1 cellular context compared by ENCODE assay signal in genomic region chr12:51036165-51036765, GRCh38.
A peak's percentile ranks its signal among the peaks of the same experiment; 100 is the strongest.
TF ChIP-seq lines count a peak whose summit lies in the region.

No MANE protein-coding gene starts in this region.

TF ChIP-seq in HepG2, 621 proteins besides CTCF, POLR2A, EP300 and RAD21 (continued from another document):
- TF ChIP-seq FUBP1 (CRISPR knock-in tag; IDR thresholded peaks at IDR 0.05; ENCODE audit: borderline replicate concordance) (no peak), SOX5 (CRISPR knock-in tag; IDR thresholded peaks at IDR 0.05; ENCODE audit: borderline replicate concordance) (peak; percentile 12; the same call in 1 of the 2 replicates), ATF6 (CRISPR knock-in tag; conservative IDR thresholded peaks at IDR 0.05) (no peak), TCF12 (IDR thresholded peaks at IDR 0.05) (no peak), TCF12 (CRISPR knock-in tag; IDR thresholded peaks at IDR 0.05) (no peak), PLRG1 (conservative IDR thresholded peaks at IDR 0.05) (no peak), ZNF607 (CRISPR knock-in tag; IDR thresholded peaks at IDR 0.05; ENCODE audit: borderline replicate concordance) (no peak), ONECUT2 (CRISPR knock-in tag; IDR thresholded peaks at IDR 0.05) (no peak), KMT2B (CRISPR knock-in tag; IDR thresholded peaks at IDR 0.05) (no peak), MED1 (CRISPR knock-in tag; IDR thresholded peaks at IDR 0.05) (0 out of 2 replicates have a peak, but pooled peaks have one; percentile 15), HOXD1 (CRISPR knock-in tag; IDR thresholded peaks at IDR 0.05) (peak; percentile 48; the same call in 1 of the 2 replicates), ZNF44 (CRISPR knock-in tag; IDR thresholded peaks at IDR 0.05) (no peak), THAP11 (CRISPR knock-in tag; IDR thresholded peaks at IDR 0.05) (no peak), SALL2 (CRISPR knock-in tag; IDR thresholded peaks at IDR 0.05) (no peak), ZNF530 (CRISPR knock-in tag; IDR thresholded peaks at IDR 0.05; ENCODE audit: low read depth) (no peak), MIER3 (CRISPR knock-in tag; IDR thresholded peaks at IDR 0.05; ENCODE audit: borderline replicate concordance) (no peak), ZNF124 (CRISPR knock-in tag; IDR thresholded peaks at IDR 0.05) (no peak), MXI1 (IDR thresholded peaks at IDR 0.05; ENCODE audit: borderline replicate concordance, low read depth, low read length) (no peak), ZHX2 (IDR thresholded peaks at IDR 0.05; ENCODE audit: low read depth) (no peak), ZHX2 (CRISPR knock-in tag; IDR thresholded peaks at IDR 0.05; ENCODE audit: borderline replicate concordance) (no peak), TGIF2 (CRISPR knock-in tag; IDR thresholded peaks at IDR 0.05) (no peak), MTERF4 (CRISPR knock-in tag; IDR thresholded peaks at IDR 0.05) (no peak)
- TF ChIP-seq, protein P1, sequence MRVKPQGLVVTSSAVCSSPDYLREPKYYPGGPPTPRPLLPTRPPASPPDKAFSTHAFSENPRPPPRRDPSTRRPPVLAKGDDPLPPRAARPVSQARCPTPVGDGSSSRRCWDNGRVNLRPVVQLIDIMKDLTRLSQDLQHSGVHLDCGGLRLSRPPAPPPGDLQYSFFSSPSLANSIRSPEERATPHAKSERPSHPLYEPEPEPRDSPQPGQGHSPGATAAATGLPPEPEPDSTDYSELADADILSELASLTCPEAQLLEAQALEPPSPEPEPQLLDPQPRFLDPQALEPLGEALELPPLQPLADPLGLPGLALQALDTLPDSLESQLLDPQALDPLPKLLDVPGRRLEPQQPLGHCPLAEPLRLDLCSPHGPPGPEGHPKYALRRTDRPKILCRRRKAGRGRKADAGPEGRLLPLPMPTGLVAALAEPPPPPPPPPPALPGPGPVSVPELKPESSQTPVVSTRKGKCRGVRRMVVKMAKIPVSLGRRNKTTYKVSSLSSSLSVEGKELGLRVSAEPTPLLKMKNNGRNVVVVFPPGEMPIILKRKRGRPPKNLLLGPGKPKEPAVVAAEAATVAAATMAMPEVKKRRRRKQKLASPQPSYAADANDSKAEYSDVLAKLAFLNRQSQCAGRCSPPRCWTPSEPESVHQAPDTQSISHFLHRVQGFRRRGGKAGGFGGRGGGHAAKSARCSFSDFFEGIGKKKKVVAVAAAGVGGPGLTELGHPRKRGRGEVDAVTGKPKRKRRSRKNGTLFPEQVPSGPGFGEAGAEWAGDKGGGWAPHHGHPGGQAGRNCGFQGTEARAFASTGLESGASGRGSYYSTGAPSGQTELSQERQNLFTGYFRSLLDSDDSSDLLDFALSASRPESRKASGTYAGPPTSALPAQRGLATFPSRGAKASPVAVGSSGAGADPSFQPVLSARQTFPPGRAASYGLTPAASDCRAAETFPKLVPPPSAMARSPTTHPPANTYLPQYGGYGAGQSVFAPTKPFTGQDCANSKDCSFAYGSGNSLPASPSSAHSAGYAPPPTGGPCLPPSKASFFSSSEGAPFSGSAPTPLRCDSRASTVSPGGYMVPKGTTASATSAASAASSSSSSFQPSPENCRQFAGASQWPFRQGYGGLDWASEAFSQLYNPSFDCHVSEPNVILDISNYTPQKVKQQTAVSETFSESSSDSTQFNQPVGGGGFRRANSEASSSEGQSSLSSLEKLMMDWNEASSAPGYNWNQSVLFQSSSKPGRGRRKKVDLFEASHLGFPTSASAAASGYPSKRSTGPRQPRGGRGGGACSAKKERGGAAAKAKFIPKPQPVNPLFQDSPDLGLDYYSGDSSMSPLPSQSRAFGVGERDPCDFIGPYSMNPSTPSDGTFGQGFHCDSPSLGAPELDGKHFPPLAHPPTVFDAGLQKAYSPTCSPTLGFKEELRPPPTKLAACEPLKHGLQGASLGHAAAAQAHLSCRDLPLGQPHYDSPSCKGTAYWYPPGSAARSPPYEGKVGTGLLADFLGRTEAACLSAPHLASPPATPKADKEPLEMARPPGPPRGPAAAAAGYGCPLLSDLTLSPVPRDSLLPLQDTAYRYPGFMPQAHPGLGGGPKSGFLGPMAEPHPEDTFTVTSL (CRISPR knock-in tag; IDR thresholded peaks at IDR 0.05; ENCODE audit: borderline replicate concordance) = peak; percentile 60; the same call in 1 of the 2 replicates
- TF ChIP-seq, protein P2, sequence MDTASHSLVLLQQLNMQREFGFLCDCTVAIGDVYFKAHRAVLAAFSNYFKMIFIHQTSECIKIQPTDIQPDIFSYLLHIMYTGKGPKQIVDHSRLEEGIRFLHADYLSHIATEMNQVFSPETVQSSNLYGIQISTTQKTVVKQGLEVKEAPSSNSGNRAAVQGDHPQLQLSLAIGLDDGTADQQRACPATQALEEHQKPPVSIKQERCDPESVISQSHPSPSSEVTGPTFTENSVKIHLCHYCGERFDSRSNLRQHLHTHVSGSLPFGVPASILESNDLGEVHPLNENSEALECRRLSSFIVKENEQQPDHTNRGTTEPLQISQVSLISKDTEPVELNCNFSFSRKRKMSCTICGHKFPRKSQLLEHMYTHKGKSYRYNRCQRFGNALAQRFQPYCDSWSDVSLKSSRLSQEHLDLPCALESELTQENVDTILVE (CRISPR knock-in tag; IDR thresholded peaks at IDR 0.05) = no peak
- TF ChIP-seq, protein P3, sequence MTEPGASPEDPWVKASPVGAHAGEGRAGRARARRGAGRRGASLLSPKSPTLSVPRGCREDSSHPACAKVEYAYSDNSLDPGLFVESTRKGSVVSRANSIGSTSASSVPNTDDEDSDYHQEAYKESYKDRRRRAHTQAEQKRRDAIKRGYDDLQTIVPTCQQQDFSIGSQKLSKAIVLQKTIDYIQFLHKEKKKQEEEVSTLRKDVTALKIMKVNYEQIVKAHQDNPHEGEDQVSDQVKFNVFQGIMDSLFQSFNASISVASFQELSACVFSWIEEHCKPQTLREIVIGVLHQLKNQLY (CRISPR knock-in tag; IDR thresholded peaks at IDR 0.05) = no peak
- TF ChIP-seq, protein P4, sequence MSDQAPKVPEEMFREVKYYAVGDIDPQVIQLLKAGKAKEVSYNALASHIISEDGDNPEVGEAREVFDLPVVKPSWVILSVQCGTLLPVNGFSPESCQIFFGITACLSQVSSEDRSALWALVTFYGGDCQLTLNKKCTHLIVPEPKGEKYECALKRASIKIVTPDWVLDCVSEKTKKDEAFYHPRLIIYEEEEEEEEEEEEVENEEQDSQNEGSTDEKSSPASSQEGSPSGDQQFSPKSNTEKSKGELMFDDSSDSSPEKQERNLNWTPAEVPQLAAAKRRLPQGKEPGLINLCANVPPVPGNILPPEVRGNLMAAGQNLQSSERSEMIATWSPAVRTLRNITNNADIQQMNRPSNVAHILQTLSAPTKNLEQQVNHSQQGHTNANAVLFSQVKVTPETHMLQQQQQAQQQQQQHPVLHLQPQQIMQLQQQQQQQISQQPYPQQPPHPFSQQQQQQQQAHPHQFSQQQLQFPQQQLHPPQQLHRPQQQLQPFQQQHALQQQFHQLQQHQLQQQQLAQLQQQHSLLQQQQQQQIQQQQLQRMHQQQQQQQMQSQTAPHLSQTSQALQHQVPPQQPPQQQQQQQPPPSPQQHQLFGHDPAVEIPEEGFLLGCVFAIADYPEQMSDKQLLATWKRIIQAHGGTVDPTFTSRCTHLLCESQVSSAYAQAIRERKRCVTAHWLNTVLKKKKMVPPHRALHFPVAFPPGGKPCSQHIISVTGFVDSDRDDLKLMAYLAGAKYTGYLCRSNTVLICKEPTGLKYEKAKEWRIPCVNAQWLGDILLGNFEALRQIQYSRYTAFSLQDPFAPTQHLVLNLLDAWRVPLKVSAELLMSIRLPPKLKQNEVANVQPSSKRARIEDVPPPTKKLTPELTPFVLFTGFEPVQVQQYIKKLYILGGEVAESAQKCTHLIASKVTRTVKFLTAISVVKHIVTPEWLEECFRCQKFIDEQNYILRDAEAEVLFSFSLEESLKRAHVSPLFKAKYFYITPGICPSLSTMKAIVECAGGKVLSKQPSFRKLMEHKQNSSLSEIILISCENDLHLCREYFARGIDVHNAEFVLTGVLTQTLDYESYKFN (CRISPR knock-in tag; conservative IDR thresholded peaks at IDR 0.05) = peak; percentile 71; the same call in 1 of the 2 replicates
